In the genomic region with DNA sequence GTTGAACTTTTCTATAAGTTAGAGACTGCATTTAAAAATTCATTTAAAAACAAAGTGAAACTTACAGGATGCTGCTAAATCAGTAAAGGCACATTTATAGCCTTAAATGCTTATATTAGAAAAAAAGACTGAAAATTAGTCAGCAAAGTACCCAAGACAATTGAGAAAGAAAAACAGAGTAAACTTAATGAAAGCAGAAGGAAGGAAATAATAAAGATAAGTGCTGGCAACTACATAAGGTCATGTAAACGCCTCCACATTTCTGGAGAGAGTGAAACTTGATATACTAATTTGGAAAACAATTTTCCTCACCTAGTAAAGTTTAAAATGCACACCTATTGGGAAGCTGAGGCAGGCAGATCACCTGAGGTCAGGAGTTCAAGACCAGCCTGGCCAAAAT, we compare ENCODE assay signal across 3 cellular contexts.
TF ChIP-seq lines count a peak whose summit lies in the region.

No MANE protein-coding gene starts in this region.

TF ChIP-seq in A549, 52 proteins besides CTCF, POLR2A, EP300 and RAD21:
- no peak for TF ChIP-seq ZNF302 (CRISPR knock-in tag; IDR thresholded peaks at IDR 0.05)
- no peak for TF ChIP-seq KDM1A (IDR thresholded peaks at IDR 0.05; ENCODE audit: low read depth)
- TF ChIP-seq CBX2 (IDR thresholded peaks at IDR 0.05; ENCODE audit: borderline replicate concordance, low read depth): no peak
- TF ChIP-seq HOXB13 (CRISPR knock-in tag; IDR thresholded peaks at IDR 0.05; ENCODE audit: low read depth): no peak
- TF ChIP-seq PHF8 (IDR thresholded peaks at IDR 0.05; ENCODE audit: borderline replicate concordance, low read depth): no peak
- TF ChIP-seq CEBPB (IDR thresholded peaks at IDR 0.05): no peak
- no peak for TF ChIP-seq TP53 (CRISPR knock-in tag; IDR thresholded peaks at IDR 0.05)
- TF ChIP-seq HEYL (CRISPR knock-in tag; IDR thresholded peaks at IDR 0.05): no peak
- TF ChIP-seq EHMT2 (IDR thresholded peaks at IDR 0.05; ENCODE audit: low read depth): no peak
- TF ChIP-seq ESRRA (IDR thresholded peaks at IDR 0.05; ENCODE audit: borderline replicate concordance, low read length): no peak
- TF ChIP-seq, protein P1, sequence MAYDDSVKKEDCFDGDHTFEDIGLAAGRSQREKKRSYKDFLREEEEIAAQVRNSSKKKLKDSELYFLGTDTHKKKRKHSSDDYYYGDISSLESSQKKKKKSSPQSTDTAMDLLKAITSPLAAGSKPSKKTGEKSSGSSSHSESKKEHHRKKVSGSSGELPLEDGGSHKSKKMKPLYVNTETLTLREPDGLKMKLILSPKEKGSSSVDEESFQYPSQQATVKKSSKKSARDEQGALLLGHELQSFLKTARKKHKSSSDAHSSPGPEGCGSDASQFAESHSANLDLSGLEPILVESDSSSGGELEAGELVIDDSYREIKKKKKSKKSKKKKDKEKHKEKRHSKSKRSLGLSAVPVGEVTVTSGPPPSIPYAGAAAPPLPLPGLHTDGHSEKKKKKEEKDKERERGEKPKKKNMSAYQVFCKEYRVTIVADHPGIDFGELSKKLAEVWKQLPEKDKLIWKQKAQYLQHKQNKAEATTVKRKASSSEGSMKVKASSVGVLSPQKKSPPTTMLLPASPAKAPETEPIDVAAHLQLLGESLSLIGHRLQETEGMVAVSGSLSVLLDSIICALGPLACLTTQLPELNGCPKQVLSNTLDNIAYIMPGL (CRISPR knock-in tag; IDR thresholded peaks at IDR 0.05; ENCODE audit: borderline replicate concordance): no peak
- TF ChIP-seq, protein P2, sequence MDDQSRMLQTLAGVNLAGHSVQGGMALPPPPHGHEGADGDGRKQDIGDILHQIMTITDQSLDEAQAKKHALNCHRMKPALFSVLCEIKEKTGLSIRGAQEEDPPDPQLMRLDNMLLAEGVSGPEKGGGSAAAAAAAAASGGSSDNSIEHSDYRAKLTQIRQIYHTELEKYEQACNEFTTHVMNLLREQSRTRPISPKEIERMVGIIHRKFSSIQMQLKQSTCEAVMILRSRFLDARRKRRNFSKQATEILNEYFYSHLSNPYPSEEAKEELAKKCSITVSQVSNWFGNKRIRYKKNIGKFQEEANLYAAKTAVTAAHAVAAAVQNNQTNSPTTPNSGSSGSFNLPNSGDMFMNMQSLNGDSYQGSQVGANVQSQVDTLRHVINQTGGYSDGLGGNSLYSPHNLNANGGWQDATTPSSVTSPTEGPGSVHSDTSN (IDR thresholded peaks at IDR 0.05): no peak
- TF ChIP-seq EHF (CRISPR knock-in tag; IDR thresholded peaks at IDR 0.05): no peak
- TF ChIP-seq JUN (IDR thresholded peaks at IDR 0.05): no peak
- TF ChIP-seq JUNB (IDR thresholded peaks at IDR 0.05): no peak
- TF ChIP-seq, protein P3, sequence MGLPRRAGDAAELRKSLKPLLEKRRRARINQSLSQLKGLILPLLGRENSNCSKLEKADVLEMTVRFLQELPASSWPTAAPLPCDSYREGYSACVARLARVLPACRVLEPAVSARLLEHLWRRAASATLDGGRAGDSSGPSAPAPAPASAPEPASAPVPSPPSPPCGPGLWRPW (IDR thresholded peaks at IDR 0.05): no peak
- TF ChIP-seq SMC3 (IDR thresholded peaks at IDR 0.05): no peak
- no peak for TF ChIP-seq MAFK (IDR thresholded peaks at IDR 0.05; ENCODE audit: partially characterized antibody)
- TF ChIP-seq NR3C1 (IDR thresholded peaks at IDR 0.05): no peak
- TF ChIP-seq CHD2 (IDR thresholded peaks at IDR 0.05; ENCODE audit: low read length, partially characterized antibody): no peak

TF ChIP-seq in IMR-90, 13 proteins besides CTCF, POLR2A, EP300 and RAD21:
- TF ChIP-seq BHLHE40 (IDR thresholded peaks at IDR 0.05; ENCODE audit: low read depth, low read length) (no peak), CEBPB (IDR thresholded peaks at IDR 0.05; ENCODE audit: low read depth, low read length) (no peak), MAZ (IDR thresholded peaks at IDR 0.05; ENCODE audit: borderline replicate concordance, low read depth, low read length) (no peak), FOS (IDR thresholded peaks at IDR 0.05; ENCODE audit: low read depth, low read length) (no peak), MXI1 (IDR thresholded peaks at IDR 0.05; ENCODE audit: borderline replicate concordance, low read depth, low read length) (no peak), CHD1 (IDR thresholded peaks at IDR 0.05; ENCODE audit: low read depth, low read length) (no peak), RCOR1 (IDR thresholded peaks at IDR 0.05; ENCODE audit: insufficient replicate concordance, low read length) (no peak)
- TF ChIP-seq, protein P4, sequence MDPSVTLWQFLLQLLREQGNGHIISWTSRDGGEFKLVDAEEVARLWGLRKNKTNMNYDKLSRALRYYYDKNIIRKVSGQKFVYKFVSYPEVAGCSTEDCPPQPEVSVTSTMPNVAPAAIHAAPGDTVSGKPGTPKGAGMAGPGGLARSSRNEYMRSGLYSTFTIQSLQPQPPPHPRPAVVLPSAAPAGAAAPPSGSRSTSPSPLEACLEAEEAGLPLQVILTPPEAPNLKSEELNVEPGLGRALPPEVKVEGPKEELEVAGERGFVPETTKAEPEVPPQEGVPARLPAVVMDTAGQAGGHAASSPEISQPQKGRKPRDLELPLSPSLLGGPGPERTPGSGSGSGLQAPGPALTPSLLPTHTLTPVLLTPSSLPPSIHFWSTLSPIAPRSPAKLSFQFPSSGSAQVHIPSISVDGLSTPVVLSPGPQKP (IDR thresholded peaks at IDR 0.05; ENCODE audit: borderline replicate concordance, low read depth, low read length): no peak
- TF ChIP-seq, protein P5, sequence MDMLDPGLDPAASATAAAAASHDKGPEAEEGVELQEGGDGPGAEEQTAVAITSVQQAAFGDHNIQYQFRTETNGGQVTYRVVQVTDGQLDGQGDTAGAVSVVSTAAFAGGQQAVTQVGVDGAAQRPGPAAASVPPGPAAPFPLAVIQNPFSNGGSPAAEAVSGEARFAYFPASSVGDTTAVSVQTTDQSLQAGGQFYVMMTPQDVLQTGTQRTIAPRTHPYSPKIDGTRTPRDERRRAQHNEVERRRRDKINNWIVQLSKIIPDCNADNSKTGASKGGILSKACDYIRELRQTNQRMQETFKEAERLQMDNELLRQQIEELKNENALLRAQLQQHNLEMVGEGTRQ (IDR thresholded peaks at IDR 0.05; ENCODE audit: low read depth, low read length): no peak
TF ChIP-seq in IMR-90: peak in this region for 0.

TF ChIP-seq in endothelial cell of umbilical vein, 7 proteins besides CTCF, POLR2A, EP300 and RAD21:
- TF ChIP-seq POLR2AphosphoS5 (IDR thresholded peaks at IDR 0.05; ENCODE audit: insufficient read depth, low read depth, low read length) (no peak), FOS (IDR thresholded peaks at IDR 0.05; ENCODE audit: borderline replicate concordance, insufficient read depth, low read length) (no peak), JUN (IDR thresholded peaks at IDR 0.05; ENCODE audit: borderline replicate concordance, insufficient read depth, insufficient read length, low read depth) (no peak), MYC (IDR thresholded peaks at IDR 0.05; ENCODE audit: low read depth, low read length) (no peak), GATA2 (IDR thresholded peaks at IDR 0.05; ENCODE audit: insufficient read depth, insufficient read length, low read depth, low read length) (no peak)
- TF ChIP-seq, protein P6, sequence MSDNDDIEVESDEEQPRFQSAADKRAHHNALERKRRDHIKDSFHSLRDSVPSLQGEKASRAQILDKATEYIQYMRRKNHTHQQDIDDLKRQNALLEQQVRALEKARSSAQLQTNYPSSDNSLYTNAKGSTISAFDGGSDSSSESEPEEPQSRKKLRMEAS (IDR thresholded peaks at IDR 0.05; ENCODE audit: insufficient read depth, insufficient read length): no peak
